Comparison of ENCODE assay signal across 8 cellular contexts in the genomic region with DNA sequence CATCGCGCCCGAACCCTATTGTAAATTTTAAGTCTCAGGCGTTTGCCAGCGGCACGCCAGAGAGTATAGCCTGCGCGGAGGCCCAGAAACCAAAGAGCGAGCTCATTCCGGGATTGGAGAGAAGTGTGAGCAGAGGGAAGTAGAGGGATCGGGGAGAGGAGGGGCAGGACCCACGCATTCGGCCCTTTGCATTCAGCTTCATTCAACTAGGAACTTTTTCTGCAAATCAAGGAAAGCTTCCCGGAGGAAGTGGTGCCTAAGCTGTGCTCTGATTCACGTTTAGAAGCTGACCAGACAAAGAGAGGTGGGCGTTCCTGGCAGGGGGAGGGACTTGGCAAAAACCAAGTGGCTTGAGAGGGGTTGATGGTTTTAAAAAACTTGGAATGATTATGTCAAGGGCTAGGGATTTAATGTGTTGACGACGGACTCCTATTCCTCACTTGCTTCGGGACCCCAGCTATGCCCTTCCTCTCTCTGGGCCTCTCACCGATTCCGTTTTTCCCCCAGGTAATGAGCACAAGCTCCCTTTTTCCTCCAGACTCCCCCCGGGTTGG. TPM values are rescaled to one million over a fixed set of nuclear protein-coding genes. Genes with fewer than 3 reads are reported as not detected.
A peak's percentile ranks its signal among the peaks of the same experiment; 100 is the strongest.
DNase-seq lines count a peak whose midpoint lies in the region; ATAC-seq, FAIRE-seq and TF ChIP-seq lines count a peak whose summit lies in the region.

No MANE protein-coding gene starts in this region.

- H3K79me1 ChIP-seq in H1 (ENCODE audit: low read depth, low read length), result peaks cover 2% of the 10 kb centered on the region; the same call in 1 of the 2 replicates

- H4K5ac ChIP-seq in H1 (ENCODE audit: insufficient read length, low read depth, low read length), result peak overlapping the region; percentile 99

- peaks cover 38% of the 10 kb centered on the region for H3K4me1 Mint-ChIP-seq in memory B cell

- H3K27ac Mint-ChIP-seq in memory B cell, result peak overlapping the region; percentile 97

- DNase-seq in NCI-H1436 (lab: John Stamatoyannopoulos, UW) (peak; percentile 95), NCI-H1436 treated with DMSO at 0.1 percent for 48 hours (lab: John Stamatoyannopoulos, UW) (no peak), H7 (peak; percentile 90), NCI-H1105 (lab: John Stamatoyannopoulos, UW) (peak; percentile 74), SW480 (ENCODE audit: low spot score) (peak; percentile 95), H1 (ENCODE audit: low read depth in 1 of 2, low spot score in 2 of 2) (peak in 1 of 2 experiments; percentile 82), memory B cell (ENCODE audit: low spot score in 2 of 2) (peak in 1 of 2 donors; percentile 57), suprapubic skin (ENCODE audit: low spot score in 2 of 2) (peak; percentile 94 to 95)

- peaks cover 17 to 39% of the 10 kb centered on the region in 2 experiments for H3K79me2 ChIP-seq in H1 (ENCODE audit: control insufficient read depth in 1 of 2, insufficient read depth in 2 of 2, low read length in 2 of 2)

- peak overlapping the region; percentile 99 for H4K91ac ChIP-seq in H1 (replicated peaks; ENCODE audit: insufficient read length, low read length)

- H3K9me3 Mint-ChIP-seq in memory B cell, result no peaks in the 10 kb centered on the region

- ATAC-seq in memory B cell (ENCODE audit: low read depth), result peak; percentile 9

- TF ChIP-seq EP300 in H1 (IDR thresholded peaks at IDR 0.05; ENCODE audit: borderline replicate concordance in 1 of 2, low read depth in 2 of 2, low read length in 2 of 2) (peak in 1 of 2 experiments; percentile 99; a peak in 2 of 3 replicates), suprapubic skin (IDR thresholded peaks at IDR 0.05) (no peak)

- H3K56ac ChIP-seq in H1 (replicated peaks; ENCODE audit: insufficient read length, low read depth, low read length), result peak overlapping the region; percentile 86

- peak overlapping the region; percentile 95 for H2AFZ ChIP-seq in H1 (ENCODE audit: low read length)

- H3K4me1 ChIP-seq in H1 (replicated peaks in 1 of 4; ENCODE audit: control insufficient read depth in 3 of 4, insufficient read depth in 4 of 4, low read length in 3 of 4) (peaks cover 2 to 24% (median 12%) of the 10 kb centered on the region in 4 experiments), suprapubic skin (peaks cover 46% of the 10 kb centered on the region)

- H3K14ac ChIP-seq in H1 (ENCODE audit: insufficient read length), result no peak overlapping the region

- no peak overlapping the region for H2BK15ac ChIP-seq in H1 (ENCODE audit: low read length)

- peaks cover 4% of the 10 kb centered on the region for H3K23me2 ChIP-seq in H1 (ENCODE audit: low read depth, low read length)

- peak overlapping the region; percentile 96; the same call in 1 of the 2 replicates for H4K8ac ChIP-seq in H1 (ENCODE audit: extremely low read depth, insufficient read depth, low read length)

- peak overlapping the region; percentile 55 for H3K4me3 ChIP-seq in H7 (ENCODE audit: insufficient read depth, low read depth, low read length)
- H3K4me3 ChIP-seq in H1 (ENCODE audit: extremely low read depth in 1 of 4, insufficient read depth in 2 of 4, low read depth in 3 of 4, low read length in 4 of 4), result peak overlapping the region; percentile 63 to 80 (median 70)
- H3K4me3 ChIP-seq in suprapubic skin, result peak overlapping the region; percentile 96

- H4K20me1 ChIP-seq in H1 (replicated peaks in 1 of 2; ENCODE audit: control insufficient read depth in 1 of 2, insufficient read depth in 2 of 2, low read length in 2 of 2), result peaks cover 10 to 25% of the 10 kb centered on the region in 2 experiments

- H3K36me3 Mint-ChIP-seq in memory B cell, result peaks cover 5% of the 10 kb centered on the region

- POLR2A ChIA-PET in H1 (lab: Charles Lee; ENCODE audit: partially characterized antibody), result interaction anchor here (0.7 to 14.5 kb wide), 52 partner anchors 14 to 1057 kb away, joined by 3 to 275 read pairs (median 4); a partner anchor contains a TSS

- 1% methylated on average over 22 of the region's 22 CpGs; no CpG with 5 or more reads in 1 of the 2 experiments for WGBS in H1 (ENCODE audit: extremely low coverage in 1 of 2, insufficient coverage in 1 of 2, insufficient read length in 1 of 2, insufficient replicate concordance in 2 of 2, low coverage in 1 of 2, low lambda C conversion rate in 2 of 2, missing lambda C conversion rate in 1 of 2), 2 experiments
- WGBS in suprapubic skin, result 3% methylated on average over 22 of the region's 22 CpGs

- H3K27ac ChIP-seq in H1 (ENCODE audit: low read depth, low read length) (peak overlapping the region; percentile 100), suprapubic skin (peak overlapping the region; percentile 87)

- peak overlapping the region; percentile 71 to 76 for H3K4me2 ChIP-seq in H1 (ENCODE audit: insufficient read depth in 1 of 2, low read depth in 2 of 2, low read length in 2 of 2)

- peak overlapping the region; percentile 86 to 100 (median 96) for H3K9ac ChIP-seq in H1 (replicated peaks in 1 of 4; ENCODE audit: extremely low read depth in 1 of 4, low read depth in 3 of 4, low read length in 3 of 4)

- TF ChIP-seq POLR2A in H1 (IDR thresholded peaks at IDR 0.05; ENCODE audit: control extremely low read depth in 1 of 2, low read depth in 2 of 2, low read length in 2 of 2) (peak; percentile 97 to 98; a peak in 2 of 3 replicates), suprapubic skin (IDR thresholded peaks at IDR 0.05) (no peak)

- H2BK20ac ChIP-seq in H1 (ENCODE audit: low read length), result no peak overlapping the region; the same call in 1 of the 2 replicates

- H3K23ac ChIP-seq in H1 (ENCODE audit: insufficient read length), result no peak overlapping the region

- H3K4me3 Mint-ChIP-seq in memory B cell, result peak overlapping the region; percentile 99

- peak overlapping the region; percentile 99; the same call in 1 of the 2 replicates for H2BK12ac ChIP-seq in H1 (ENCODE audit: low read depth, low read length)

- H3K27me3 Mint-ChIP-seq in memory B cell, result no peaks in the 10 kb centered on the region

- 0 out of 2 replicates have a peak overlapping the region, but pooled peaks have one; percentile 32 for H2AK5ac ChIP-seq in H1 (ENCODE audit: low read depth, low read length)

- TF ChIP-seq CTCF in H1 (IDR thresholded peaks at IDR 0.05; ENCODE audit: control extremely low read depth in 1 of 3, insufficient read depth in 1 of 3, low read depth in 1 of 3, low read length in 3 of 3) (no peak), suprapubic skin (IDR thresholded peaks at IDR 0.05) (peak in 1 of 2 donors; percentile 5)

- peak overlapping the region; percentile 96 for H3K18ac ChIP-seq in H1 (ENCODE audit: extremely low read depth, low read length)

- H3K36me3 ChIP-seq in H7 (replicated peaks; ENCODE audit: control insufficient read depth, insufficient read depth, low read length) (peaks cover 7% of the 10 kb centered on the region), H1 (ENCODE audit: control insufficient read depth in 2 of 4, insufficient read depth in 4 of 4, low read length in 3 of 4) (peaks cover 0 to 7% (median 3%) of the 10 kb centered on the region in 4 experiments; a peak in 4 of 8 replicates), suprapubic skin (no peaks in the 10 kb centered on the region)

- CTCF ChIA-PET in H1 (lab: Charles Lee; ENCODE audit: partially characterized antibody), result interaction anchor here (0.6 to 7.4 kb wide), 13 partner anchors 9 to 626 kb away, joined by 3 to 39 read pairs (median 4); a partner anchor contains a TSS

- H3K9me3 ChIP-seq in H1 (ENCODE audit: insufficient read depth in 2 of 2, low read depth in 1 of 2, low read length in 1 of 2), result no peaks in the 10 kb centered on the region
- H3K9me3 ChIP-seq in suprapubic skin, result no peaks in the 10 kb centered on the region

- peak; percentile 95 for FAIRE-seq in H1 (lab: Jason Lieb, UNC)

- peak overlapping the region; percentile 99 for H2BK5ac ChIP-seq in H1 (ENCODE audit: low read depth, low read length)

- peak overlapping the region; percentile 99 for H2BK120ac ChIP-seq in H1 (replicated peaks; ENCODE audit: low read depth, low read length)

- H3K27me3 ChIP-seq in H7 (ENCODE audit: control insufficient read depth, insufficient read depth, low read length) (no peaks in the 10 kb centered on the region), H1 (replicated peaks in 1 of 4; ENCODE audit: control insufficient read depth in 3 of 4, extremely low read depth in 1 of 4, insufficient read depth in 3 of 4, low read length in 3 of 4) (no peaks in the 10 kb centered on the region), suprapubic skin (no peaks in the 10 kb centered on the region)

- no peak for TF ChIP-seq RAD21 in H1 (IDR thresholded peaks at IDR 0.05 in 1 of 2, conservative IDR thresholded peaks at IDR 0.05 in 1 of 2; ENCODE audit: low read depth in 2 of 2, low read length in 2 of 2)

- H3K4ac ChIP-seq in H1 (replicated peaks; ENCODE audit: insufficient read length, low read depth, low read length), result peak overlapping the region; percentile 82

RNA-seq across cellular contexts. Expression of a gene that starts 0.9 kb away (rescaled TPM):
- 690 and 848 TPM in 2 replicates for total RNA-seq in H7 (2014; rRNA removed; shearing (Covaris generic))
- total RNA-seq in H1 (2021; fragmentation: NEBNext Ultra II Directional; extraction: Animal tissue kit (Norgen Biotek cat#: 25700)), result 561 and 579 TPM in 2 replicates
- 1,215 and 1,548 TPM in 2 replicates for polyA plus RNA-seq in H1 (2011; rRNA removed)
- 1,290 TPM for polyA plus RNA-seq in H1 (2011; cell fraction: cytosol; rRNA removed)
- polyA plus RNA-seq in H1 (2011; cell fraction: nucleus; rRNA removed), result 1,135 TPM
- polyA plus RNA-seq in H1 (2012, experiment 1 of 2), result 426 to 811 TPM (median 790 TPM) in 4 replicates
- 763 TPM for polyA plus RNA-seq in H1 (2012, experiment 2 of 2)
- 339 TPM for polyA plus RNA-seq in H1 (2013, experiment 1 of 2)
- polyA plus RNA-seq in H1 (2013, experiment 2 of 2), result 327 TPM
- 815 and 1,077 TPM in 2 replicates for polyA minus RNA-seq in H1 (2011; rRNA and poly(A)+ RNA removed)
- 388 TPM for polyA minus RNA-seq in H1 (2011; cell fraction: cytosol; rRNA and poly(A)+ RNA removed)
- 319 TPM for polyA minus RNA-seq in H1 (2011; cell fraction: nucleus; rRNA and poly(A)+ RNA removed)
- total RNA-seq in suprapubic skin, result 100 to 1,000 TPM; 101 to 142 (median 112) TPM

RNA-seq across cellular contexts. Expression of a gene that starts 10.5 kb away (rescaled TPM):
- 34.3 and 42.5 TPM in 2 replicates for total RNA-seq in H7 (2014; rRNA removed; shearing (Covaris generic))
- 126 and 133 TPM in 2 replicates for total RNA-seq in H1 (2021; fragmentation: NEBNext Ultra II Directional; extraction: Animal tissue kit (Norgen Biotek cat#: 25700))
- polyA plus RNA-seq in H1 (2011; rRNA removed), result 209 and 280 TPM in 2 replicates
- 167 TPM for polyA plus RNA-seq in H1 (2011; cell fraction: cytosol; rRNA removed)
- polyA plus RNA-seq in H1 (2011; cell fraction: nucleus; rRNA removed), result 185 TPM
- 158 to 202 TPM (median 170 TPM) in 4 replicates for polyA plus RNA-seq in H1 (2012, experiment 1 of 2)
- polyA plus RNA-seq in H1 (2012, experiment 2 of 2), result 242 TPM
- 213 TPM for polyA plus RNA-seq in H1 (2013, experiment 1 of 2)
- 198 TPM for polyA plus RNA-seq in H1 (2013, experiment 2 of 2)
- polyA minus RNA-seq in H1 (2011; rRNA and poly(A)+ RNA removed), result 19.6 and 20.5 TPM in 2 replicates
- polyA minus RNA-seq in H1 (2011; cell fraction: cytosol; rRNA and poly(A)+ RNA removed), result 48.1 TPM
- polyA minus RNA-seq in H1 (2011; cell fraction: nucleus; rRNA and poly(A)+ RNA removed), result 26.9 TPM
- total RNA-seq in suprapubic skin, result 10 to 100 TPM in 1 of 4 donors, 1 to 10 TPM in 3; 3.1 to 28.0 (median 7.5) TPM

RNA-seq across cellular contexts. Expression of a gene that starts 10.6 kb away (rescaled TPM):
- total RNA-seq in H7 (2014; rRNA removed; shearing (Covaris generic)), result 107 and 108 TPM in 2 replicates
- total RNA-seq in H1 (2021; fragmentation: NEBNext Ultra II Directional; extraction: Animal tissue kit (Norgen Biotek cat#: 25700)), result 114 and 115 TPM in 2 replicates
- polyA plus RNA-seq in H1 (2011; rRNA removed), result 103 and 185 TPM in 2 replicates
- polyA plus RNA-seq in H1 (2011; cell fraction: cytosol; rRNA removed), result 151 TPM
- polyA plus RNA-seq in H1 (2011; cell fraction: nucleus; rRNA removed), result 260 TPM
- 192 to 222 TPM (median 214 TPM) in 4 replicates for polyA plus RNA-seq in H1 (2012, experiment 1 of 2)
- 136 TPM for polyA plus RNA-seq in H1 (2012, experiment 2 of 2)
- 127 TPM for polyA plus RNA-seq in H1 (2013, experiment 1 of 2)
- 124 TPM for polyA plus RNA-seq in H1 (2013, experiment 2 of 2)
- polyA minus RNA-seq in H1 (2011; rRNA and poly(A)+ RNA removed), result 51.4 and 52.6 TPM in 2 replicates
- 50.8 TPM for polyA minus RNA-seq in H1 (2011; cell fraction: cytosol; rRNA and poly(A)+ RNA removed)
- polyA minus RNA-seq in H1 (2011; cell fraction: nucleus; rRNA and poly(A)+ RNA removed), result 42.1 TPM
- total RNA-seq in suprapubic skin, result 100 to 1,000 TPM in 1 of 4 donors, 10 to 100 TPM in 3; 61.3 to 164 (median 81.0) TPM

RNA-seq across cellular contexts. Expression of a gene that starts 13.2 kb away (rescaled TPM):
- total RNA-seq in H7 (2014; rRNA removed; shearing (Covaris generic)), result 1.4 and 1.8 TPM in 2 replicates
- total RNA-seq in H1 (2021; fragmentation: NEBNext Ultra II Directional; extraction: Animal tissue kit (Norgen Biotek cat#: 25700)), result 2.6 and 4.3 TPM in 2 replicates
- polyA plus RNA-seq in H1 (2011; rRNA removed), result 2.5 and 5.4 TPM in 2 replicates
- 2.9 TPM for polyA plus RNA-seq in H1 (2011; cell fraction: cytosol; rRNA removed)
- polyA plus RNA-seq in H1 (2011; cell fraction: nucleus; rRNA removed), result 28.5 TPM
- 2.1 to 4.5 TPM (median 2.7 TPM) in 4 replicates for polyA plus RNA-seq in H1 (2012, experiment 1 of 2)
- polyA plus RNA-seq in H1 (2012, experiment 2 of 2), result 1.9 TPM
- 1.7 TPM for polyA plus RNA-seq in H1 (2013, experiment 1 of 2)
- polyA plus RNA-seq in H1 (2013, experiment 2 of 2), result 1.8 TPM
- polyA minus RNA-seq in H1 (2011; rRNA and poly(A)+ RNA removed), result 0.59 and 1.3 TPM in 2 replicates
- polyA minus RNA-seq in H1 (2011; cell fraction: cytosol; rRNA and poly(A)+ RNA removed), result 2.1 TPM
- 13.0 TPM for polyA minus RNA-seq in H1 (2011; cell fraction: nucleus; rRNA and poly(A)+ RNA removed)
- total RNA-seq in suprapubic skin, result 1 to 10 TPM; 1.8 to 7.6 (median 4.1) TPM

RNA-seq across cellular contexts. Expression of a gene that starts 14.7 kb away (rescaled TPM):
- total RNA-seq in H7 (2014; rRNA removed; shearing (Covaris generic)), result 25.8 and 28.9 TPM in 2 replicates
- total RNA-seq in H1 (2021; fragmentation: NEBNext Ultra II Directional; extraction: Animal tissue kit (Norgen Biotek cat#: 25700)), result 91.8 and 98.3 TPM in 2 replicates
- polyA plus RNA-seq in H1 (2011; rRNA removed), result 79.6 and 122 TPM in 2 replicates
- polyA plus RNA-seq in H1 (2011; cell fraction: cytosol; rRNA removed), result 89.7 TPM
- 284 TPM for polyA plus RNA-seq in H1 (2011; cell fraction: nucleus; rRNA removed)
- 95.9 to 114 TPM (median 102 TPM) in 4 replicates for polyA plus RNA-seq in H1 (2012, experiment 1 of 2)
- 185 TPM for polyA plus RNA-seq in H1 (2012, experiment 2 of 2)
- 119 TPM for polyA plus RNA-seq in H1 (2013, experiment 1 of 2)
- 124 TPM for polyA plus RNA-seq in H1 (2013, experiment 2 of 2)
- polyA minus RNA-seq in H1 (2011; rRNA and poly(A)+ RNA removed), result 63.3 and 81.8 TPM in 2 replicates
- 44.8 TPM for polyA minus RNA-seq in H1 (2011; cell fraction: cytosol; rRNA and poly(A)+ RNA removed)
- 65.0 TPM for polyA minus RNA-seq in H1 (2011; cell fraction: nucleus; rRNA and poly(A)+ RNA removed)
- total RNA-seq in suprapubic skin, result 1 to 10 TPM in 1 of 4 donors, under 1 TPM in 3; 0.57 to 1.2 (median 0.92) TPM

Comparison
In these comparisons a context has a peak if more than half of its experiments do, and no peak if none do; other contexts are left out.
1. POLR2A ChIP-seq: peak in H1 (2 of 2); none in suprapubic skin (0 of 2).
2. Peak in every context shown above with its lines, with median percentiles within 50 percentile points of each other: H3K4me3 ChIP-seq.